ENCODE assay signal across 35 cellular contexts in the genomic region with DNA sequence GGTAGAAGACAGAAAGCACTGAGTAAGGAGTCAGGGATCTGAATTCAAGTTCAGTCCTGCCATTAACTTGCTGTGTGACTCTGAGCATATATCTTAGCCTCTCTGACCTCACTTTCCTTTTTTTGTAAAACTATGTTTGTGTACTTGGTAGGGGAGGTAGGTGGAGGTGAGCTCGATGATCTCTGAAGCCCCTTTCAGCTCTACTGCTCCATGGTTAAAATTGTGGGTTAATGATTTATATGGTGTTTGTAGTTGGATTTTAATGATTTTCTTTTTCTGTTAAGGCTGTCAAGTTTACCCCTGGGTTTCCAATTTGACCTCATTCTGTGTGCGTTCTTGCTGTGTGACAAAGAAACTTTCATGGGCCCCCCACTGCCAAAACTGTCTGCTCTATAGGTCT.
"Had no signal": no experiment of that assay in that cellular context is flagged by ENCODE, and none has a peak within 500 bp of the region (broad histone marks: within the 10 kb centered on the region; RNA-seq: fewer than 3 reads in every experiment).

No MANE protein-coding gene starts in this region.

- H3K4me3 ChIP-seq: adrenal gland, body of pancreas, breast epithelium, PC-9 had no signal

- ATAC-seq: activated CD8-positive, alpha-beta memory T cell treated with anti-CD3 and anti-CD28 coated beads, Interleukin-2, amount 10 ng/mL, durations not matched to agents 7 days and 5 days; activated naive CD4-positive, alpha-beta T cell treated with anti-CD3 and anti-CD28 coated beads, Interleukin-2, amount 50 U/mL, for 72 hours; body of pancreas; Right ventricle myocardium inferior had no signal

- H3K36me3 Mint-ChIP-seq: activated CD8-positive, alpha-beta memory T cell treated with anti-CD3 and anti-CD28 coated beads, Interleukin-2, amount 10 ng/mL, durations not matched to agents 7 days and 5 days; activated naive CD4-positive, alpha-beta T cell treated with anti-CD3 and anti-CD28 coated beads, Interleukin-2, amount 50 U/mL, for 72 hours had no signal

- H3K27me3 Mint-ChIP-seq: activated CD4-positive, alpha-beta memory T cell treated with anti-CD3 and anti-CD28 coated beads, Interleukin-2, amount 10 ng/mL, durations not matched to agents 7 days and 5 days had no signal

- H2AFZ ChIP-seq: PC-9 had no signal

- H3K4me1 ChIP-seq: adrenal gland, breast epithelium had no signal

- H3K27ac ChIP-seq: adrenal gland, body of pancreas, breast epithelium, PC-9, RWPE1, WERI-Rb-1 had no signal

- H3K9me3 Mint-ChIP-seq: activated CD4-positive, alpha-beta memory T cell treated with anti-CD3 and anti-CD28 coated beads, Interleukin-2, amount 10 ng/mL, durations not matched to agents 7 days and 5 days; activated naive CD4-positive, alpha-beta T cell treated with anti-CD3 and anti-CD28 coated beads, Interleukin-2, amount 50 U/mL, for 72 hours; activated T-helper 2 cell treated with anti-CD3 and anti-CD28 coated beads, Interferon-gamma antibody, Interleukin-2, Interleukin-4, amounts not matched to agents 10 μg/mL and 5 μg/mL and 100 μg/mL, durations not matched to agents 14 hours and 24 hours and 36 hours had no signal

- DNase-seq: activated CD4-positive, alpha-beta memory T cell treated with anti-CD3 and anti-CD28 coated beads, Interleukin-2, amount 10 ng/mL, durations not matched to agents 7 days and 5 days; activated CD4-positive, alpha-beta T cell treated with anti-CD3 and anti-CD28 coated beads for 1 hour; activated CD4-positive, alpha-beta T cell treated with anti-CD3 and anti-CD28 coated beads for 48 hours; activated CD4-positive, CD25-positive, alpha-beta regulatory T cell; activated CD8-positive, alpha-beta memory T cell treated with anti-CD3 and anti-CD28 coated beads for 24 hours; activated CD8-positive, alpha-beta memory T cell treated with anti-CD3 and anti-CD28 coated beads, Interleukin-2, amount 10 ng/mL, durations not matched to agents 7 days and 5 days; activated CD8-positive, alpha-beta memory T cell treated with anti-CD3 and anti-CD28 coated beads, Interleukin-2, amount 50 U/mL, for 48 hours; activated gamma-delta T cell; activated naive CD4-positive, alpha-beta T cell treated with Interleukin-2 at 50 U/mL for 16 hours; activated T-cell treated with anti-CD3 and anti-CD28 coated beads, Interleukin-2, amount 50 U/mL, for 1 hour; adrenal gland; MM.1S; MV-4-11; NCI-H1092; NCI-H1436 treated with DMSO at 0.1 percent for 48 hours; NCI-H187 treated with DMSO at 0.1 percent for 48 hours; NCI-H2171 treated with DMSO at 0.1 percent for 48 hours; NCI-H2227 treated with DMSO at 0.1 percent for 48 hours; NCI-H446; NCI-H510A treated with DMSO at 0.1 percent for 48 hours; NCI-H526 treated with DMSO at 0.1 percent for 48 hours; NCI-H774; PC-9; SIG-M5; SW 1271; T-helper 1 cell; T-helper 2 cell; T-helper 9 cell; WERI-Rb-1 had no signal

- H3K27me3 ChIP-seq: adrenal gland, body of pancreas, breast epithelium had no signal

- H3K36me3 ChIP-seq: adrenal gland, breast epithelium, WERI-Rb-1 had no signal

- H3K4me2 ChIP-seq: PC-9 had no signal

- H3K9me3 ChIP-seq: adrenal gland, body of pancreas, breast epithelium had no signal

- H3K4me1 Mint-ChIP-seq: activated CD4-positive, alpha-beta memory T cell treated with anti-CD3 and anti-CD28 coated beads, Interleukin-2, amount 10 ng/mL, durations not matched to agents 7 days and 5 days; activated CD8-positive, alpha-beta memory T cell treated with anti-CD3 and anti-CD28 coated beads, Interleukin-2, amount 10 ng/mL, durations not matched to agents 7 days and 5 days had no signal

- H3K4me3 Mint-ChIP-seq: activated CD4-positive, alpha-beta memory T cell treated with anti-CD3 and anti-CD28 coated beads, Interleukin-2, amount 10 ng/mL, durations not matched to agents 7 days and 5 days; activated CD8-positive, alpha-beta memory T cell treated with anti-CD3 and anti-CD28 coated beads, Interleukin-2, amount 10 ng/mL, durations not matched to agents 7 days and 5 days had no signal

- H3K27ac Mint-ChIP-seq: activated CD4-positive, alpha-beta memory T cell treated with anti-CD3 and anti-CD28 coated beads, Interleukin-2, amount 10 ng/mL, durations not matched to agents 7 days and 5 days; activated CD8-positive, alpha-beta memory T cell treated with anti-CD3 and anti-CD28 coated beads, Interleukin-2, amount 10 ng/mL, durations not matched to agents 7 days and 5 days; activated naive CD4-positive, alpha-beta T cell treated with anti-CD3 and anti-CD28 coated beads, Interleukin-2, amount 50 U/mL, for 72 hours; activated T-helper 2 cell treated with anti-CD3 and anti-CD28 coated beads, Interferon-gamma antibody, Interleukin-2, Interleukin-4, amounts not matched to agents 10 μg/mL and 5 μg/mL and 100 μg/mL, durations not matched to agents 14 hours and 24 hours and 36 hours had no signal
